16 cellular contexts compared by ENCODE assay signal in genomic region chr20:44684047-44684965, GRCh38. TPM values are rescaled to one million over a fixed set of nuclear protein-coding genes. Genes with fewer than 3 reads are reported as not detected.
A peak's percentile ranks its signal among the peaks of the same experiment; 100 is the strongest.
DNase-seq lines count a peak whose midpoint lies in the region; ATAC-seq and TF ChIP-seq lines count a peak whose summit lies in the region.
"Had no signal": no experiment of that assay in that cellular context is flagged by ENCODE, and none has a peak within 500 bp of the region (broad histone marks: within the 10 kb centered on the region; RNA-seq: fewer than 3 reads in every experiment).

No MANE protein-coding gene starts in this region.

- ATAC-seq in GM18511 (IDR thresholded peaks at IDR 0.05; ENCODE audit: unreplicated experiment) = no peak

- no peaks in the 10 kb centered on the region for H3K9me3 ChIP-seq in liver (ENCODE audit: control insufficient read depth in 4 of 4, low read length in 3 of 4)
- no peaks in the 10 kb centered on the region for H3K9me3 ChIP-seq in transverse colon
- H3K9me3 ChIP-seq: esophagus squamous epithelium, thoracic aorta had no signal

- H3K4me1 Mint-ChIP-seq in chondrocyte (ENCODE audit: low read depth) = peaks cover 14% of the 10 kb centered on the region

- no peak for TF ChIP-seq RAD21 in liver (IDR thresholded peaks at IDR 0.05)

- 76% methylated on average over 6 of the region's 6 CpGs for WGBS in liver
- 77 to 83% methylated on average over 2 to 6 of the region's 6 CpGs for WGBS in transverse colon (ENCODE audit: low coverage in 1 of 2), 2 donors

- peaks cover 2% of the 10 kb centered on the region for H3K36me3 Mint-ChIP-seq in chondrocyte (ENCODE audit: low read depth)

- H3K4me3 ChIP-seq in liver (ENCODE audit: low read depth in 1 of 3, low read length in 3 of 3) (no peak overlapping the region), transverse colon (no peak overlapping the region)
- H3K4me3 ChIP-seq: esophagus squamous epithelium, thoracic aorta had no signal

- intact Hi-C loops in transverse colon (cut with DNase I; ENCODE audit: low total_unique reads) = no loop called here

- H3K4me3 Mint-ChIP-seq in chondrocyte (ENCODE audit: unreplicated experiment) = no peak overlapping the region
- H3K4me3 Mint-ChIP-seq: activated naive CD4-positive, alpha-beta T cell treated with anti-CD3 and anti-CD28 coated beads for 36 hours; dendritic cell treated with granulocyte-macrophage colony-stimulating factor and Interleukin-4, amounts not matched to agents 40 ng/mL and 50 ng/mL, for 4 days; T-helper 1 cell treated with Interleukin-12 subunit alpha and Interleukin-12 subunit beta and Interleukin-4 antibody, amounts not matched to agents 30 μg/mL and 1 μg/mL, for 36 hours had no signal

- TF ChIP-seq POLR2A in transverse colon (IDR thresholded peaks at IDR 0.05) = no peak

- H3K27me3 ChIP-seq in liver (ENCODE audit: control insufficient read depth in 4 of 4, insufficient read depth in 4 of 4, low read length in 3 of 4) (no peaks in the 10 kb centered on the region), transverse colon (no peaks in the 10 kb centered on the region)
- H3K27me3 ChIP-seq: esophagus squamous epithelium had no signal

- no peak for TF ChIP-seq CTCF in chondrocyte (IDR thresholded peaks at IDR 0.05)
- TF ChIP-seq CTCF in liver (IDR thresholded peaks at IDR 0.05; ENCODE audit: low read depth, low read length, missing input control) = no peak
- TF ChIP-seq CTCF in transverse colon (IDR thresholded peaks at IDR 0.05) = no peak

- H3K27ac ChIP-seq in liver (ENCODE audit: low read depth in 1 of 2, low read length in 2 of 2) (no peak overlapping the region), transverse colon (no peak overlapping the region)
- H3K27ac ChIP-seq: 22Rv1, esophagus squamous epithelium, thoracic aorta had no signal

- peak overlapping the region; percentile 59 for H3K27ac Mint-ChIP-seq in chondrocyte (ENCODE audit: unreplicated experiment)
- H3K27ac Mint-ChIP-seq: activated naive CD4-positive, alpha-beta T cell treated with anti-CD3 and anti-CD28 coated beads for 36 hours; dendritic cell treated with granulocyte-macrophage colony-stimulating factor and Interleukin-4, amounts not matched to agents 40 ng/mL and 50 ng/mL, for 4 days; T-helper 1 cell treated with Interleukin-12 subunit alpha and Interleukin-12 subunit beta and Interleukin-4 antibody, amounts not matched to agents 30 μg/mL and 1 μg/mL, for 36 hours had no signal

- in situ Hi-C loops in transverse colon (cut with MboI; ENCODE audit: low pct_ligation_motif_present in 1 of 4, low pct_unique_long_range_greater_than_20kb in 1 of 4, low sequenced_read_pairs in 3 of 4) = loop anchor here in 3 of 4 donors (5.0 to 25.0 kb wide), 4 partner anchors 53 to 183 kb away; no protein-coding TSS in a partner anchor

- DNase-seq in DMS53 (lab: John Stamatoyannopoulos, UW) (peak; percentile 72), DMS53 treated with DMSO at 0.1 percent for 48 hours (lab: John Stamatoyannopoulos, UW; ENCODE audit: unreplicated experiment) (no peak), chondrocyte (ENCODE audit: low spot score) (no peak), transverse colon (peak; percentile 45), SW480 (ENCODE audit: low spot score) (no peak)
- DNase-seq in stimulated activated CD4-positive, alpha-beta T cell treated with anti-CD3 and anti-CD28 coated beads, Interleukin-4, amount 100 ng/mL, for 4 hours = no peak

- no peak for TF ChIP-seq EP300 in transverse colon (IDR thresholded peaks at IDR 0.05; ENCODE audit: low read depth)

- no peak overlapping the region for H3K9ac ChIP-seq in liver (ENCODE audit: low read depth in 1 of 2, low read length in 2 of 2)

- H3K36me3 ChIP-seq in liver (ENCODE audit: control insufficient read depth in 4 of 4, insufficient read depth in 3 of 4, low read depth in 1 of 4, low read length in 3 of 4) (no peaks in the 10 kb centered on the region), transverse colon (no peaks in the 10 kb centered on the region)
- H3K36me3 ChIP-seq: esophagus squamous epithelium, thoracic aorta had no signal

- H3K9me3 Mint-ChIP-seq in chondrocyte (ENCODE audit: low read depth) = peaks cover 3% of the 10 kb centered on the region
- H3K9me3 Mint-ChIP-seq: activated naive CD4-positive, alpha-beta T cell treated with anti-CD3 and anti-CD28 coated beads for 36 hours; dendritic cell treated with granulocyte-macrophage colony-stimulating factor and Interleukin-4, amounts not matched to agents 40 ng/mL and 50 ng/mL, for 4 days; T-helper 1 cell treated with Interleukin-12 subunit alpha and Interleukin-12 subunit beta and Interleukin-4 antibody, amounts not matched to agents 30 μg/mL and 1 μg/mL, for 36 hours had no signal

- H3K27me3 Mint-ChIP-seq in chondrocyte (ENCODE audit: low read depth) = no peaks in the 10 kb centered on the region
- H3K27me3 Mint-ChIP-seq: dendritic cell treated with granulocyte-macrophage colony-stimulating factor and Interleukin-4, amounts not matched to agents 40 ng/mL and 50 ng/mL, for 4 days had no signal

- H3K4me1 ChIP-seq in liver (ENCODE audit: control insufficient read depth in 4 of 4, insufficient read depth in 4 of 4, low read length in 3 of 4) = peaks cover 1 to 21% (median 10%) of the 10 kb centered on the region in 4 donors
- peaks cover 0 to 9% (median 0%) of the 10 kb centered on the region in 4 donors for H3K4me1 ChIP-seq in transverse colon

TF ChIP-seq in liver, 16 proteins besides CTCF, POLR2A, EP300 and RAD21:
- TF ChIP-seq JUND (IDR thresholded peaks at IDR 0.05) = no peak
- TF ChIP-seq RXRA (IDR thresholded peaks at IDR 0.05) = peak; percentile 52 to 62
- peak; percentile 86 for TF ChIP-seq SP1 (IDR thresholded peaks at IDR 0.05)
- no peak for TF ChIP-seq EGR1 (IDR thresholded peaks at IDR 0.05; ENCODE audit: low read depth in 2 of 2)
- TF ChIP-seq HNF4A (conservative IDR thresholded peaks at IDR 0.05) = peak; percentile 20 to 27

RNA-seq across cellular contexts. Expression of gene CCN5, which starts 30.9 kb away (rescaled TPM):
- total RNA-seq in chondrocyte = 1.6 to 1.7 TPM (median 1.7 TPM) in 3 replicates
- total RNA-seq in liver = 1 to 10 TPM in 1 of 2 donors, not detected in 1; 1.2 TPM
- 1 to 10 TPM; 1.9 to 3.6 TPM for polyA plus RNA-seq in liver
- 10 to 100 TPM in 3 of 4 donors, 1 to 10 TPM in 1; 9.5 to 20.6 (median 15.9) TPM for total RNA-seq in transverse colon
- total RNA-seq: activated naive CD4-positive, alpha-beta T cell treated with anti-CD3 and anti-CD28 coated beads for 36 hours; Daoy; H7 had no signal

RNA-seq across cellular contexts. Expression of gene ADA, which starts 32.8 kb away (rescaled TPM):
- total RNA-seq in chondrocyte = 10.6 to 12.1 TPM (median 11.4 TPM) in 3 replicates
- 1 to 10 TPM; 2.9 to 7.7 TPM for total RNA-seq in liver
- 1 to 10 TPM; 2.9 to 3.1 TPM for polyA plus RNA-seq in liver
- total RNA-seq in transverse colon = 1 to 10 TPM; 2.6 to 5.4 (median 2.9) TPM

Comparison
In these comparisons a context has a peak if more than half of its experiments do, and no peak if none do; other contexts are left out.
1. DNase-seq: peak in DMS53 (single experiment) and transverse colon (single experiment); none in DMS53 treated with DMSO at 0.1 percent for 48 hours (single experiment), chondrocyte (single experiment), SW480 (single experiment) and stimulated activated CD4-positive, alpha-beta T cell treated with anti-CD3 and anti-CD28 coated beads, Interleukin-4, amount 100 ng/mL, for 4 hours (0 of 2).